ENCODE assay signal across 20 cellular contexts in the genomic region with DNA sequence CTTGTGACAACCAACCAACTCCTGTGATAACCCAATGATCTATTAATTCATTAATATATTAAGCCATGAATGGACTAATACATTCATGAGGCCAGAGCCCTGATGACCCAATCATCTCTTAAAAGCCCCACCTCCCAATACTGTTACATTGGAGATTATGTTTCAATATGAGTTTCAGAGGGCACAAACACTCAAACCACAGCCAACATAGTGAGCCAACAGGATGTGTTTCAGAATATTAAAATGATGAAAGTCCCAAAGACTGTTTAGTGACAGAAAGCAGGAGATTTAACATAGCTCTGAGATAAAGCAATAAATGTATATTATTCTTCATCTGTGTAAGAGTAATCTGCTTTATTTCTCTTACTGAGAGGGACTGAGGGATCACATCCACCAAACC.
"Had no signal": no experiment of that assay in that cellular context is flagged by ENCODE, and none has a peak within 500 bp of the region (broad histone marks: within the 10 kb centered on the region; RNA-seq: fewer than 3 reads in every experiment).

No MANE protein-coding gene starts in this region.

- H3K27ac ChIP-seq: RWPE1 had no signal

- ATAC-seq: Panc1, PC-3 had no signal

- DNase-seq: Kasumi-1; KG1; MV-4-11; NCI-H1048; NCI-H1105; NCI-H1417; NCI-H1436 treated with DMSO at 0.1 percent for 48 hours; NCI-H1694; NCI-H187 treated with DMSO at 0.1 percent for 48 hours; NCI-H2029 treated with DMSO at 0.1 percent for 48 hours; NCI-H2107; NCI-H2227 treated with DMSO at 0.1 percent for 48 hours; NCI-H524; NCI-H526 treated with DMSO at 0.1 percent for 48 hours; NCI-H774; NK-92 treated with Interleukin-12 subunit alpha and Interleukin-12 subunit beta, amount 100 ng/mL, for 24 hours; PC-3; SHP77 had no signal
